Comparison of ENCODE assay signal across 8 cellular contexts in the genomic region with DNA sequence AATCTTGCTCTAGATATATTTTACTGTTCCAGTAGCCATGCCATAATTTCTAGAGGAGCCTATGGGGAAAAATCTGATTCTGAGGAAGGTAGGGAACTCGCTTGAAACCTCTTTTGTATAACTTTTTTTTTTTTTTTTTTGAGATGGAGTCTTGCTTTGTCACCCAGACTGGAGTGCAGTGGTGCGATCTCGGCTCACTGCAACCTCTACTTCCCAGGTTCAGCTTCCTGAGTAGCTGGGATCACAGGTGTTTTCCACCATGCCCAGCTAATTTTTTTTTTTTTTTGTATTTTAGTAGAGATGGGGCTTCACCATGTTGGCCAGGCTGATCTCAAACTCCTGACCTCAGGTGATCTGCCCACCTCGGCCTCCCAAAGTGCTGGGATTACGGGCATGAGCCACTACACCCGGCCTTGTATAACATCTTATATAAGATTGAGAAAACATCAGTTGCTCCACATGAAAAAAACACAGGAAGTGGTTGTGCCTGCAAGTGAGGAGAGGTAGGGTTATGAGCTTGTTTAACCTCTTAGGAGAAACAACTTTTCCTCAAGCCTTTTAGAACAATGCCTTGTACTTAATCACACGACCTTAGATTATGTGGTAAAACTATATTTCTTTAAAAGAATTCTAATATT. TPM values are rescaled to one million over a fixed set of nuclear protein-coding genes. Genes with fewer than 3 reads are reported as not detected.
A peak's percentile ranks its signal among the peaks of the same experiment; 100 is the strongest.
DNase-seq lines count a peak whose midpoint lies in the region; ATAC-seq and TF ChIP-seq lines count a peak whose summit lies in the region.
"Not testable (repeated sequence)": the region's sequence is repeated elsewhere in the genome, so short reads cannot be mapped to it uniquely, and the experiment has no call there.

No MANE protein-coding gene starts in this region.

- H3K9me3 ChIP-seq in CD4-positive, alpha-beta memory T cell (ENCODE audit: control insufficient read depth in 1 of 2, low read length in 2 of 2); T-helper 17 cell (ENCODE audit: control insufficient read depth, low read length, poor library complexity, severe bottlenecking); mucosa of descending colon: not testable (repeated sequence)

- H3K4me1 ChIP-seq in CD4-positive, alpha-beta memory T cell (ENCODE audit: insufficient read depth, low read length), result peaks cover 19% of the 10 kb centered on the region
- H3K4me1 ChIP-seq in mucosa of descending colon (ENCODE audit: low read depth), result not testable (repeated sequence)

- not testable (repeated sequence) for TF ChIP-seq CTCF in mucosa of descending colon (IDR thresholded peaks at IDR 0.05)

- peaks cover 14 to 29% (median 19%) of the 10 kb centered on the region in 4 donors for H3K4me1 Mint-ChIP-seq in CD4-positive, alpha-beta memory T cell
- H3K4me1 Mint-ChIP-seq in T-helper 17 cell, result peaks cover 22% of the 10 kb centered on the region
- H3K4me1 Mint-ChIP-seq in activated CD8-positive, alpha-beta T cell treated with anti-CD3 and anti-CD28 coated beads, Interleukin-2, amount 10 ng/mL, durations not matched to agents 7 days and 5 days (ENCODE audit: low read depth), result peaks cover 37% of the 10 kb centered on the region
- not testable (repeated sequence) for H3K4me1 Mint-ChIP-seq in activated T-helper 17 cell treated with anti-CD3 and anti-CD28 coated beads, Interleukin-2, amount 50 U/mL, for 72 hours
- H3K4me1 Mint-ChIP-seq in activated naive CD8-positive, alpha-beta T cell treated with anti-CD3 and anti-CD28 coated beads for 36 hours, result peaks cover 24% of the 10 kb centered on the region

- not testable (repeated sequence) for H3K36me3 Mint-ChIP-seq in CD4-positive, alpha-beta memory T cell; T-helper 17 cell (ENCODE audit: low read depth); activated CD8-positive, alpha-beta T cell treated with anti-CD3 and anti-CD28 coated beads, Interleukin-2, amount 10 ng/mL, durations not matched to agents 7 days and 5 days (ENCODE audit: low read depth); activated T-helper 17 cell treated with anti-CD3 and anti-CD28 coated beads, Interleukin-2, amount 50 U/mL, for 72 hours (ENCODE audit: low read depth); activated naive CD8-positive, alpha-beta T cell treated with anti-CD3 and anti-CD28 coated beads for 36 hours

- H3K27me3 Mint-ChIP-seq in CD4-positive, alpha-beta memory T cell; T-helper 17 cell; activated CD8-positive, alpha-beta T cell treated with anti-CD3 and anti-CD28 coated beads, Interleukin-2, amount 10 ng/mL, durations not matched to agents 7 days and 5 days (ENCODE audit: low read depth); activated T-helper 17 cell treated with anti-CD3 and anti-CD28 coated beads, Interleukin-2, amount 50 U/mL, for 72 hours; activated naive CD8-positive, alpha-beta T cell treated with anti-CD3 and anti-CD28 coated beads for 36 hours: not testable (repeated sequence)

- H3K9me3 Mint-ChIP-seq in CD4-positive, alpha-beta memory T cell; activated CD8-positive, alpha-beta T cell treated with anti-CD3 and anti-CD28 coated beads, Interleukin-2, amount 10 ng/mL, durations not matched to agents 7 days and 5 days (ENCODE audit: insufficient read depth); activated T-helper 17 cell treated with anti-CD3 and anti-CD28 coated beads, Interleukin-2, amount 50 U/mL, for 72 hours; activated naive CD8-positive, alpha-beta T cell treated with anti-CD3 and anti-CD28 coated beads for 36 hours: not testable (repeated sequence)

- H3K27ac ChIP-seq in CD4-positive, alpha-beta memory T cell (ENCODE audit: low read depth, low read length), result not testable (repeated sequence)

- H3K4me3 Mint-ChIP-seq in CD4-positive, alpha-beta memory T cell, result peak overlapping the region in 7 of 8 donors; percentile 9 to 78 (median 64)
- H3K4me3 Mint-ChIP-seq in T-helper 17 cell, result peak overlapping the region; percentile 21
- peak overlapping the region; percentile 13 for H3K4me3 Mint-ChIP-seq in activated CD8-positive, alpha-beta T cell treated with anti-CD3 and anti-CD28 coated beads, Interleukin-2, amount 10 ng/mL, durations not matched to agents 7 days and 5 days
- H3K4me3 Mint-ChIP-seq in activated T-helper 17 cell treated with anti-CD3 and anti-CD28 coated beads, Interleukin-2, amount 50 U/mL, for 72 hours, result peak overlapping the region; percentile 48
- not testable (repeated sequence) for H3K4me3 Mint-ChIP-seq in activated naive CD8-positive, alpha-beta T cell treated with anti-CD3 and anti-CD28 coated beads for 36 hours

- not testable (repeated sequence) for H3K4me3 ChIP-seq in CD4-positive, alpha-beta memory T cell (ENCODE audit: low read length in 2 of 2); mucosa of descending colon

- POLR2A ChIA-PET in CD4-positive, alpha-beta memory T cell (lab: Charles Lee; ENCODE audit: partially characterized antibody), result interaction anchor here (1.0 to 6.3 kb wide), 9 partner anchors 23 to 144 kb away, joined by 3 to 138 read pairs (median 6); partner anchors contain the start of genes AGPS, HNRNPA3 and NFE2L2
- POLR2A ChIA-PET in activated CD8-positive, alpha-beta T cell treated with anti-CD3 and anti-CD28 coated beads, Interleukin-2, amount 10 ng/mL, durations not matched to agents 7 days and 5 days (lab: Charles Lee), result interaction anchor here (0.6 to 6.1 kb wide), 3 partner anchors 13 to 95 kb away, joined by 3 to 42 read pairs (median 3); partner anchors contain the start of gene NFE2L2

- DNase-seq in CD4-positive, alpha-beta memory T cell, result peak; percentile 53 to 67 (median 56)
- DNase-seq in KBM-7, result peak; percentile 15
- DNase-seq in T-helper 17 cell; activated naive CD8-positive, alpha-beta T cell treated with anti-CD3 and anti-CD28 coated beads for 36 hours; mucosa of descending colon: not testable (repeated sequence)
- DNase-seq in activated CD8-positive, alpha-beta T cell treated with anti-CD3 and anti-CD28 coated beads, Interleukin-2, amount 10 ng/mL, durations not matched to agents 7 days and 5 days, result peak; percentile 40
- peak in 5 of 6 experiments; percentile 3 to 77 (median 71) for DNase-seq in stimulated activated naive CD4-positive, alpha-beta T cell (lab: John Stamatoyannopoulos, UW)

- H3K27ac Mint-ChIP-seq in CD4-positive, alpha-beta memory T cell, result peak overlapping the region; percentile 43 to 91 (median 84)
- H3K27ac Mint-ChIP-seq in T-helper 17 cell, result peak overlapping the region; percentile 89
- peak overlapping the region; percentile 73 for H3K27ac Mint-ChIP-seq in activated CD8-positive, alpha-beta T cell treated with anti-CD3 and anti-CD28 coated beads, Interleukin-2, amount 10 ng/mL, durations not matched to agents 7 days and 5 days
- H3K27ac Mint-ChIP-seq in activated T-helper 17 cell treated with anti-CD3 and anti-CD28 coated beads, Interleukin-2, amount 50 U/mL, for 72 hours, result peak overlapping the region; percentile 70
- H3K27ac Mint-ChIP-seq in activated naive CD8-positive, alpha-beta T cell treated with anti-CD3 and anti-CD28 coated beads for 36 hours, result peak overlapping the region; percentile 68

- in situ Hi-C loops in KBM-7 (cut with MboI; ENCODE audit: low pct_unique_long_range_greater_than_20kb, low sequenced_read_pairs), result not testable (repeated sequence)

- H3K27me3 ChIP-seq in CD4-positive, alpha-beta memory T cell (ENCODE audit: insufficient read depth, low read length), result not testable (repeated sequence)

- CTCF ChIA-PET in CD4-positive, alpha-beta memory T cell (lab: Charles Lee; ENCODE audit: partially characterized antibody), result interaction anchor here (0.6 to 3.1 kb wide), 12 partner anchors 14 to 161 kb away, joined by 3 to 33 read pairs (median 4); partner anchors contain the start of gene NFE2L2
- CTCF ChIA-PET in activated CD8-positive, alpha-beta T cell treated with anti-CD3 and anti-CD28 coated beads, Interleukin-2, amount 10 ng/mL, durations not matched to agents 7 days and 5 days (lab: Charles Lee), result interaction anchor here (0.6 to 5.5 kb wide), 7 partner anchors 14 to 145 kb away, joined by 3 to 30 read pairs (median 7); partner anchors contain the start of gene NFE2L2

- intact Hi-C loops in CD4-positive, alpha-beta memory T cell (cut with micrococcal nuclease); mucosa of descending colon (cut with DNase I, micrococcal nuclease): not testable (repeated sequence)

- H3K36me3 ChIP-seq in CD4-positive, alpha-beta memory T cell (ENCODE audit: insufficient read depth, low read length); mucosa of descending colon (ENCODE audit: low read depth): not testable (repeated sequence)

- ATAC-seq in T-helper 17 cell (peak; percentile 85), mucosa of descending colon (peak; percentile 27)
- peak; percentile 83 for ATAC-seq in activated CD8-positive, alpha-beta T cell treated with anti-CD3 and anti-CD28 coated beads, Interleukin-2, amount 10 ng/mL, durations not matched to agents 7 days and 5 days
- peak; percentile 52 for ATAC-seq in activated T-helper 17 cell treated with anti-CD3 and anti-CD28 coated beads, Interleukin-2, amount 50 U/mL, for 72 hours (replicated peaks)

RNA-seq across cellular contexts. Expression of gene NFE2L2, which starts 45.3 kb away (rescaled TPM):
- total RNA-seq in CD4-positive, alpha-beta memory T cell, result 10 to 100 TPM; 86.9 TPM
- polyA plus RNA-seq in CD4-positive, alpha-beta memory T cell, result 10 to 100 TPM; 39.6 to 63.6 TPM
- 10 to 100 TPM; 58.0 to 65.5 TPM for total RNA-seq in T-helper 17 cell
- 10 to 100 TPM; 61.3 to 64.3 TPM for total RNA-seq in activated CD8-positive, alpha-beta T cell treated with anti-CD3 and anti-CD28 coated beads, Interleukin-2, amount 10 ng/mL, durations not matched to agents 7 days and 5 days
- total RNA-seq in activated T-helper 17 cell treated with anti-CD3 and anti-CD28 coated beads, Interleukin-2, amount 50 U/mL, for 72 hours, result 10 to 100 TPM; 39.3 to 49.4 TPM
- 10 to 100 TPM; 68.3 to 70.3 TPM for total RNA-seq in activated naive CD8-positive, alpha-beta T cell treated with anti-CD3 and anti-CD28 coated beads for 36 hours
- 100 to 1,000 TPM in 1 of 3 donors, 10 to 100 TPM in 2; 84.3 to 105 (median 99.1) TPM for total RNA-seq in mucosa of descending colon

Comparison
In these comparisons a context has a peak if more than half of its experiments do, and no peak if none do; other contexts are left out.
1. ATAC-seq: peak in every context shown above with its lines; median percentile 85 in T-helper 17 cell; 83 in activated CD8-positive, alpha-beta T cell treated with anti-CD3 and anti-CD28 coated beads, Interleukin-2, amount 10 ng/mL, durations not matched to agents 7 days and 5 days; 52 in activated T-helper 17 cell treated with anti-CD3 and anti-CD28 coated beads, Interleukin-2, amount 50 U/mL, for 72 hours; 27 in mucosa of descending colon.